Comparison of ENCODE assay signal across 38 cellular contexts in the genomic region with DNA sequence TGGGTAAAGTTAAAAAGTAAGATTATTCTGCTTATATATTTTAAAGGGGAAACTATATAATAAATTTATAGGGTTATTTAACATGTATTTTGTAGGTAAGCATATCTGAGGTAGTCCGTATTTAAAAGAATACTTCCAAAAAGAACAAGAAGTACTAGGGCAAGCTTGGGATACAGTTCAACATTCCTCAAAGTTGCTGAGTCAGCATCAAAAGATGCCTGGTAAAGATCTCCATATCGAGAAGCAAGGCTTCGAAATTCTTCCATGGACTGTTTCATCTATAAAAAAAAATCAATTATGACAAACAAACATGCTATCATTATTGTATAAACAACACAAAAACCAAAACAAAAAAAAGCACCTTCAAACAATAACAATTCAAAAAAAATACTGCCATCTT.
"Had no signal": no experiment of that assay in that cellular context is flagged by ENCODE, and none has a peak within 500 bp of the region (broad histone marks: within the 10 kb centered on the region; RNA-seq: fewer than 3 reads in every experiment).

No MANE protein-coding gene starts in this region.

- H3K4me1 ChIP-seq: adrenal gland had no signal

- H3K27me3 ChIP-seq: adrenal gland, brain microvascular endothelial cell, cardiac muscle cell, MG63 had no signal

- H3K4me2 ChIP-seq: PC-9 had no signal

- H2AFZ ChIP-seq: PC-9 had no signal

- FAIRE-seq: RCC 7860 had no signal

- H3K4me3 ChIP-seq: adrenal gland, cardiac muscle cell, MG63, PC-9 had no signal

- H3K36me3 ChIP-seq: adrenal gland, cardiac muscle cell had no signal

- H3K27ac ChIP-seq: adrenal gland, brain microvascular endothelial cell, cardiac muscle cell, PC-9, RWPE1, VCaP had no signal

- DNase-seq: activated B cell treated with CpG ODN at 0.5 μM for 24 hours; activated CD4-positive, alpha-beta memory T cell treated with anti-CD3 and anti-CD28 coated beads for 36 hours; activated CD4-positive, alpha-beta T cell treated with anti-CD3 and anti-CD28 coated beads for 4 hours; activated CD4-positive, alpha-beta T cell treated with anti-CD3 and anti-CD28 coated beads, Interleukin-2, amount 50 U/mL, for 1 hour; activated CD4-positive, CD25-positive, alpha-beta regulatory T cell treated with anti-CD3 and anti-CD28 coated beads, Interleukin-2, amount 50 U/mL, for 72 hours; activated CD8-positive, alpha-beta memory T cell treated with anti-CD3 and anti-CD28 coated beads, Interleukin-2, amount 50 U/mL, for 4 hours; activated gamma-delta T cell treated with Interleukin-2 at 50 U/mL for 16 hours; activated naive CD4-positive, alpha-beta T cell treated with anti-CD3 and anti-CD28 coated beads for 36 hours; activated T-cell treated with anti-CD3 and anti-CD28 coated beads for 4 hours; activated T-cell treated with anti-CD3 and anti-CD28 coated beads, Interleukin-2, amount 50 U/mL, for 4 hours; adrenal gland; anterior cingulate cortex; brain microvascular endothelial cell; Kasumi-1; MG63; NCI-H1048; NCI-H1105 treated with DMSO at 0.1 percent for 48 hours; NCI-H1436; NCI-H1694 treated with DMSO at 0.1 percent for 48 hours; NCI-H2029; NCI-H2107; NCI-H2171; NCI-H510A; NCI-H526; NCI-H748 treated with DMSO at 0.1 percent for 48 hours; NK-92 treated with Interleukin-12 subunit alpha and Interleukin-12 subunit beta, amount 100 ng/mL, for 24 hours; PC-9; SIG-M5; SW 1271; T-helper 1 cell; T-helper 2 cell; T-helper 9 cell had no signal

- H3K9me3 ChIP-seq: adrenal gland had no signal

- ATAC-seq: activated naive CD4-positive, alpha-beta T cell treated with anti-CD3 and anti-CD28 coated beads, Interleukin-2, amount 50 U/mL, for 72 hours; activated T-cell treated with anti-CD3 and anti-CD28 coated beads, Interleukin-2, amount 50 U/mL, for 4 hours; Right ventricle myocardium inferior had no signal
